23 cellular contexts compared by ENCODE assay signal in genomic region chr3:170100937-170101336, GRCh38.
DNase-seq lines count a peak whose midpoint lies in the region; ATAC-seq, FAIRE-seq and TF ChIP-seq lines count a peak whose summit lies in the region.
"Had no signal": no experiment of that assay in that cellular context is flagged by ENCODE, and none has a peak within 500 bp of the region (broad histone marks: within the 10 kb centered on the region; RNA-seq: fewer than 3 reads in every experiment).

No MANE protein-coding gene starts in this region.

- no peaks in the 10 kb centered on the region for H3K4me1 ChIP-seq in A673 (ENCODE audit: insufficient read depth, low read length, poor library complexity, severe bottlenecking)
- H3K4me1 ChIP-seq: SJSA1 had no signal

- H3K27ac Mint-ChIP-seq in activated T-cell treated with anti-CD3 and anti-CD28 coated beads, Interleukin-2, amount 50 U/mL, for 72 hours: peak overlapping the region; percentile 65
- H3K27ac Mint-ChIP-seq in activated T-helper 17 cell treated with anti-CD3 and anti-CD28 coated beads, Interleukin-2, amount 50 U/mL, for 72 hours: peak overlapping the region; percentile 33

- H3K36me3 Mint-ChIP-seq in activated T-cell treated with anti-CD3 and anti-CD28 coated beads, Interleukin-2, amount 50 U/mL, for 72 hours (ENCODE audit: insufficient read depth in 2 of 2): peaks cover 3 to 24% of the 10 kb centered on the region in 2 donors
- peaks cover 99% of the 10 kb centered on the region for H3K36me3 Mint-ChIP-seq in activated T-helper 17 cell treated with anti-CD3 and anti-CD28 coated beads, Interleukin-2, amount 50 U/mL, for 72 hours (ENCODE audit: low read depth)

- ATAC-seq in activated T-cell treated with anti-CD3 and anti-CD28 coated beads, Interleukin-2, amount 50 U/mL, for 72 hours (replicated peaks in 1 of 2): no peak
- ATAC-seq in activated T-helper 17 cell treated with anti-CD3 and anti-CD28 coated beads, Interleukin-2, amount 50 U/mL, for 72 hours (replicated peaks): no peak
- ATAC-seq in sciatic nerve: no peak

- no peaks in the 10 kb centered on the region for H3K9me3 Mint-ChIP-seq in activated T-cell treated with anti-CD3 and anti-CD28 coated beads, Interleukin-2, amount 50 U/mL, for 72 hours
- H3K9me3 Mint-ChIP-seq in activated T-helper 17 cell treated with anti-CD3 and anti-CD28 coated beads, Interleukin-2, amount 50 U/mL, for 72 hours: no peaks in the 10 kb centered on the region
- H3K9me3 Mint-ChIP-seq: CD8-positive, alpha-beta memory T cell had no signal

- POLR2A ChIA-PET in A673 (lab: Charles Lee; ENCODE audit: low non-redundant PET): no interaction called here

- intact Hi-C loops in A673 (cut with micrococcal nuclease; ENCODE audit: unreplicated experiment): no loop called here
- intact Hi-C loops in sciatic nerve (cut with DNase I): no loop called here

- H3K27ac ChIP-seq in A673 (ENCODE audit: low read depth, low read length, poor library complexity, severe bottlenecking): peak overlapping the region; percentile 6
- H3K27ac ChIP-seq: BLaER1, HL-60, SJSA1 had no signal

- no peak for TF ChIP-seq CTCF in A673 (conservative IDR thresholded peaks at IDR 0.05; ENCODE audit: low read depth, low read length)

- BruUV-seq in A673 (replicated peaks; lab: Mats Ljungman, UMichigan): no TSS peak

- H3K27me3 ChIP-seq in A673 (replicated peaks; ENCODE audit: insufficient read depth, low read depth, low read length, poor library complexity): no peaks in the 10 kb centered on the region
- H3K27me3 ChIP-seq: BLaER1, SJSA1 had no signal

- FAIRE-seq in H54 (lab: Jason Lieb, UNC): peak; percentile 50
- FAIRE-seq: GM12891, RCC 7860 had no signal

- peaks cover 33% of the 10 kb centered on the region for H3K4me1 Mint-ChIP-seq in activated T-cell treated with anti-CD3 and anti-CD28 coated beads, Interleukin-2, amount 50 U/mL, for 72 hours (ENCODE audit: low read depth)
- H3K4me1 Mint-ChIP-seq in activated T-helper 17 cell treated with anti-CD3 and anti-CD28 coated beads, Interleukin-2, amount 50 U/mL, for 72 hours: peaks cover 7% of the 10 kb centered on the region

- no peak overlapping the region for H3K4me3 ChIP-seq in A673 (ENCODE audit: low read depth, low read length, poor library complexity, severe bottlenecking)
- H3K4me3 ChIP-seq: BLaER1, SJSA1 had no signal

- no peaks in the 10 kb centered on the region for H3K27me3 Mint-ChIP-seq in activated T-cell treated with anti-CD3 and anti-CD28 coated beads, Interleukin-2, amount 50 U/mL, for 72 hours (ENCODE audit: low read depth)
- H3K27me3 Mint-ChIP-seq in activated T-helper 17 cell treated with anti-CD3 and anti-CD28 coated beads, Interleukin-2, amount 50 U/mL, for 72 hours: no peaks in the 10 kb centered on the region
- H3K27me3 Mint-ChIP-seq: CD8-positive, alpha-beta memory T cell had no signal

- CTCF ChIA-PET in A673 (lab: Charles Lee): no interaction called here

- H3K4me3 Mint-ChIP-seq in activated T-cell treated with anti-CD3 and anti-CD28 coated beads, Interleukin-2, amount 50 U/mL, for 72 hours: no peak overlapping the region
- no peak overlapping the region for H3K4me3 Mint-ChIP-seq in activated T-helper 17 cell treated with anti-CD3 and anti-CD28 coated beads, Interleukin-2, amount 50 U/mL, for 72 hours
- H3K4me3 Mint-ChIP-seq: CD8-positive, alpha-beta memory T cell had no signal

- no peak for TF ChIP-seq POLR2A in H54 (IDR thresholded peaks at IDR 0.05; ENCODE audit: low read depth, low read length)

- no peak for DNase-seq in activated T-cell treated with anti-CD3 and anti-CD28 coated beads, Interleukin-2, amount 50 U/mL, for 72 hours
- DNase-seq in activated T-cell treated with anti-CD3 and anti-CD28 coated beads, Interleukin-2, amount 50 U/mL, for 48 hours: no peak
- DNase-seq in A673 (ENCODE audit: low spot score): no peak
- DNase-seq in H54 (ENCODE audit: insufficient read length, low spot score): no peak
- DNase-seq in sciatic nerve (ENCODE audit: low spot score): no peak
- DNase-seq in activated CD4-positive, alpha-beta T cell treated with anti-CD3 and anti-CD28 coated beads, Interleukin-2, amount 50 U/mL, for 4 hours: no peak
- DNase-seq in NCI-H446 treated with DMSO at 0.1 percent for 48 hours (lab: John Stamatoyannopoulos, UW): no peak
- DNase-seq: Calu3; CD8-positive, alpha-beta memory T cell; DMS153; HCEC 1CT; NCI-H1105; NCI-H146; NCI-H2029; NCI-H2227 treated with DMSO at 0.1 percent for 48 hours; NCI-H524; NCI-H82 had no signal

- peaks cover 60% of the 10 kb centered on the region for H3K36me3 ChIP-seq in A673 (ENCODE audit: insufficient read depth, low read length, poor library complexity, severe bottlenecking)

- no peaks in the 10 kb centered on the region for H3K9me3 ChIP-seq in A673 (ENCODE audit: low read depth, low read length, poor library complexity, severe bottlenecking)
- H3K9me3 ChIP-seq: BLaER1, SJSA1 had no signal
